Comparison of ENCODE assay signal across 8 cellular contexts in the genomic region with DNA sequence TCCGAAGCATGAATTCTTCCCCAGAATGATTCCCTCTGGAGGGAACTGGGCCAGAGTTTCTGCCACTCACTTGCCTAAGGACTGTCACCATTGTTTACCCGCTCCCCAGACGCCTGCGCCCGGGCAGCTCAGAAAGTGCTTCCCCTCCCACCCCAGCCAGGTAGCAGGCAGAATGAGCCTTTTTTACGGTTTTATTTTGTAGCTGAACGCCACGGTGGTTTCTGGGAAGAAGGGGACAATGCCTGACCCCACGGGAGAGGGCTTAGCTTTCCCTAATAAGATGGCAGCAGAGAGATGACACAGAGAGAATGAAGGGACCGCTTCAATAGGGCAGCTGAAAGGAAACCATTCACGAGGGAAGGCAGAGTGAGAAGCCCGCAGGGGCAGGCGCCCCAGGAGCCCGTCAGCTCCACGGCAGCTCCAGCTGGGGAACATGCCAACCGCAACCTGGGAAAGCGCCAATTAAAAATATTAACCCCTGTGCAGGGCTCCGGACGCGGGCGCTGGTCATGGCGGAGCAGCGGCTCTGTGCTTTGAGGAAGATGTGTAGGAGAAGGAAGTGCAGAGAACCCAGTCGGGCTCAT. TPM values are rescaled to one million over a fixed set of nuclear protein-coding genes. Genes with fewer than 3 reads are reported as not detected.
A peak's percentile ranks its signal among the peaks of the same experiment; 100 is the strongest.
DNase-seq lines count a peak whose midpoint lies in the region; ATAC-seq lines count a peak whose summit lies in the region.

No MANE protein-coding gene starts in this region.

- intact Hi-C loops in posterior cingulate gyrus (cut with DNase I): no loop called here

- ATAC-seq in HG02678 (IDR thresholded peaks at IDR 0.05; ENCODE audit: unreplicated experiment) (no peak), GM21529 (IDR thresholded peaks at IDR 0.05; ENCODE audit: unreplicated experiment) (no peak)

- peak; percentile 52 for DNase-seq in NCI-H2227 (lab: John Stamatoyannopoulos, UW; ENCODE audit: unreplicated experiment)
- DNase-seq in NCI-H2227 treated with DMSO at 0.1 percent for 48 hours (lab: John Stamatoyannopoulos, UW): no peak
- DNase-seq in SK-MEL-5 (ENCODE audit: low read depth, low spot score): peak; percentile 54
- peak; percentile 72 for DNase-seq in globus pallidus (ENCODE audit: low spot score)
- DNase-seq in posterior cingulate gyrus: peak in 7 of 10 donors; percentile 29 to 88 (median 51)
- DNase-seq in stimulated activated naive CD4-positive, alpha-beta T cell treated with Interleukin-2 at 50 U/mL for 16 hours (lab: John Stamatoyannopoulos, UW): no peak

- in situ Hi-C loops in SK-MEL-5 (cut with HindIII; ENCODE audit: low pct_unique_long_range_greater_than_20kb, low sequenced_read_pairs): no loop called here

RNA-seq across cellular contexts. Expression of a gene that starts 20.4 kb away (rescaled TPM):
- 0.37 and 0.67 TPM in 2 replicates for total RNA-seq in SK-MEL-5 (2014; rRNA removed; shearing (Covaris generic))
- 2.4 and 4.7 TPM in 2 replicates for polyA plus RNA-seq in SK-MEL-5 (2015; cell fraction: cytosol; rRNA removed)
- polyA plus RNA-seq in SK-MEL-5 (2015; cell fraction: nucleus; rRNA removed): 5.2 and 11.2 TPM in 2 replicates

Comparison
In these comparisons a context has a peak if more than half of its experiments do, and no peak if none do; other contexts are left out.
1. DNase-seq: peak in NCI-H2227 (single experiment), SK-MEL-5 (single experiment), globus pallidus (single experiment) and posterior cingulate gyrus (7 of 10); none in NCI-H2227 treated with DMSO at 0.1 percent for 48 hours (single experiment) and stimulated activated naive CD4-positive, alpha-beta T cell treated with Interleukin-2 at 50 U/mL for 16 hours (single experiment).